ENCODE assay signal across 8 cellular contexts in the genomic region with DNA sequence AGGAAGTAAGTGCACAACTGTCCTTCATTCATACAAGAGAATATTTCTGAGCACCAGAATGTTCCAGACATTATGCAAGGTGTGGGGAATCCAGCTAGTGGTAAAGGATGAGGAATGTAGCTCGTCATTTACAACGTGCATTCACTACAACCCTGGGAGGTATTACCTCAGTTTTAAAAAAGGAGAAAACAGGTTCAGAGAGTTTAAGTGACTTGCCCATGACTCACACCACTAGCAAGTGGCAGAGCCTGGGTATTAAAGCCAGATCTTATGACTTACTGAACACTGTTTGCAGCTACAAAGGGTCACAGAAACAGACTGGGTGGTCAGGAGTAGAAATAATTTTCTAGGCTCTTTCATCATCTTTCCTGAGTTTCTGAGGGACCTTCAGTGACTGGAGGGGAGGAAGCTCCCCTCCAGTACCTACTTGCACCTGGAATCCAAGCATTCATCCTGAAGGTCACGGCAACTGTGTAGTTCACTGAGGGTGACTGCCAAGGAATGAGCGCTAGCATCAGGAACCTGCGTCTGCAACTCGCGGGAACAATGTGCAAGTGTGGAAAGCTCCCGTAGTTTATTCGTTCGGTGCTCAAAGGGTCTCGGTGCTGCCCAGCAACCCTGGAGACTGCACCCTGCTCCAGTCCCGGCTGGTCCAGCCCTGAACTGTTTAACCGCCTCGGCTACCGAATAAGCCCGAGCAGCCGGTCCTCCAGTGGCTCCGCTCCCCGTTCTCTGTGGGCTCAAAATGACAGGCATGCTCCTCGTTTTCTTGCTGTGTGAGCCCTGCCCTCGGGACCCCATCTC. TPM values are rescaled to one million over a fixed set of nuclear protein-coding genes. Genes with fewer than 3 reads are reported as not detected.
DNase-seq lines count a peak whose midpoint lies in the region; ATAC-seq and TF ChIP-seq lines count a peak whose summit lies in the region.

No MANE protein-coding gene starts in this region.

- DNase-seq in activated CD4-positive, alpha-beta memory T cell treated with anti-CD3 and anti-CD28 coated beads for 36 hours = peak; percentile 25
- no peak for DNase-seq in activated CD4-positive, alpha-beta memory T cell treated with anti-CD3 and anti-CD28 coated beads, Interleukin-2, amount 10 ng/mL, durations not matched to agents 7 days and 5 days
- DNase-seq in OCI-LY7 (ENCODE audit: low spot score) (peak; percentile 25), endothelial cell (ENCODE audit: low spot score) (no peak), UCSD-AML1 (lab: John Stamatoyannopoulos, UW; ENCODE audit: unreplicated experiment) (no peak)

- peaks cover 52% of the 10 kb centered on the region for H3K36me3 ChIP-seq in OCI-LY7 (ENCODE audit: insufficient read depth, low read length)
- H3K36me3 ChIP-seq in mucosa of stomach (ENCODE audit: control insufficient read depth, insufficient read depth, low read length) = no peaks in the 10 kb centered on the region

- TF ChIP-seq CTCF in OCI-LY7 (conservative IDR thresholded peaks at IDR 0.05; ENCODE audit: low read length) (no peak), endothelial cell (IDR thresholded peaks at IDR 0.05; ENCODE audit: unreplicated experiment) (no peak)

- peaks cover 27% of the 10 kb centered on the region for H3K36me3 Mint-ChIP-seq in activated CD4-positive, alpha-beta memory T cell treated with anti-CD3 and anti-CD28 coated beads for 36 hours
- peaks cover 36% of the 10 kb centered on the region for H3K36me3 Mint-ChIP-seq in activated CD4-positive, alpha-beta memory T cell treated with anti-CD3 and anti-CD28 coated beads, Interleukin-2, amount 10 ng/mL, durations not matched to agents 7 days and 5 days (ENCODE audit: low read depth)
- H3K36me3 Mint-ChIP-seq in endothelial cell (ENCODE audit: low read depth, unreplicated experiment) = peaks cover 23% of the 10 kb centered on the region

- CTCF ChIA-PET in activated CD4-positive, alpha-beta memory T cell treated with anti-CD3 and anti-CD28 coated beads for 36 hours (lab: Charles Lee) = interaction anchor here (1.1 to 2.8 kb wide), 4 partner anchors 11 to 55 kb away, joined by 3 to 31 read pairs (median 4); a partner anchor contains a TSS
- CTCF ChIA-PET in activated CD4-positive, alpha-beta memory T cell treated with anti-CD3 and anti-CD28 coated beads, Interleukin-2, amount 10 ng/mL, durations not matched to agents 7 days and 5 days (lab: Charles Lee) = interaction anchor here (0.6 to 2.5 kb wide), 9 partner anchors 11 to 259 kb away, joined by 3 to 9 read pairs (median 3); a partner anchor contains a TSS
- CTCF ChIA-PET in OCI-LY7 (lab: Charles Lee; ENCODE audit: unreplicated experiment) = no interaction called here

- no peak overlapping the region for H3K27ac Mint-ChIP-seq in activated CD4-positive, alpha-beta memory T cell treated with anti-CD3 and anti-CD28 coated beads for 36 hours
- H3K27ac Mint-ChIP-seq in activated CD4-positive, alpha-beta memory T cell treated with anti-CD3 and anti-CD28 coated beads, Interleukin-2, amount 10 ng/mL, durations not matched to agents 7 days and 5 days = no peak overlapping the region
- H3K27ac Mint-ChIP-seq in endothelial cell (ENCODE audit: unreplicated experiment) = peak overlapping the region; percentile 96

- H3K27ac ChIP-seq in OCI-LY7 (ENCODE audit: low read depth, low read length, poor library complexity, severe bottlenecking) = peak overlapping the region; percentile 81

- no peaks in the 10 kb centered on the region for H3K27me3 Mint-ChIP-seq in activated CD4-positive, alpha-beta memory T cell treated with anti-CD3 and anti-CD28 coated beads for 36 hours
- no peaks in the 10 kb centered on the region for H3K27me3 Mint-ChIP-seq in activated CD4-positive, alpha-beta memory T cell treated with anti-CD3 and anti-CD28 coated beads, Interleukin-2, amount 10 ng/mL, durations not matched to agents 7 days and 5 days
- no peaks in the 10 kb centered on the region for H3K27me3 Mint-ChIP-seq in endothelial cell (ENCODE audit: unreplicated experiment)

- peaks cover 32% of the 10 kb centered on the region for H3K4me1 ChIP-seq in OCI-LY7 (ENCODE audit: insufficient read depth, low read length, poor library complexity, severe bottlenecking)
- peaks cover 11% of the 10 kb centered on the region for H3K4me1 ChIP-seq in mucosa of stomach (ENCODE audit: control insufficient read depth, insufficient read depth, low read length)

- no peak overlapping the region for H3K4me3 Mint-ChIP-seq in activated CD4-positive, alpha-beta memory T cell treated with anti-CD3 and anti-CD28 coated beads for 36 hours
- no peak overlapping the region for H3K4me3 Mint-ChIP-seq in activated CD4-positive, alpha-beta memory T cell treated with anti-CD3 and anti-CD28 coated beads, Interleukin-2, amount 10 ng/mL, durations not matched to agents 7 days and 5 days
- no peak overlapping the region for H3K4me3 Mint-ChIP-seq in endothelial cell (ENCODE audit: unreplicated experiment)

- peak overlapping the region; percentile 96 for H3K4me3 ChIP-seq in OCI-LY7 (ENCODE audit: low read depth, low read length, poor library complexity, severe bottlenecking)
- H3K4me3 ChIP-seq in mucosa of stomach (ENCODE audit: low read length) = peak overlapping the region; percentile 85

- H3K79me2 ChIP-seq in OCI-LY7 (ENCODE audit: insufficient read depth, low read depth, low read length) = peaks cover 17% of the 10 kb centered on the region; the same call in 1 of the 2 replicates

- H3K27me3 ChIP-seq in mucosa of stomach (ENCODE audit: control insufficient read depth, insufficient read depth, low read length) = no peaks in the 10 kb centered on the region

- no peaks in the 10 kb centered on the region for H3K9me2 ChIP-seq in OCI-LY7 (ENCODE audit: insufficient read depth, low read length)

- H2AFZ ChIP-seq in OCI-LY7 (ENCODE audit: low read length) = peak overlapping the region; percentile 95; the same call in 1 of the 2 replicates

- peaks cover 35% of the 10 kb centered on the region for H3K4me1 Mint-ChIP-seq in activated CD4-positive, alpha-beta memory T cell treated with anti-CD3 and anti-CD28 coated beads for 36 hours (ENCODE audit: low read depth)
- H3K4me1 Mint-ChIP-seq in activated CD4-positive, alpha-beta memory T cell treated with anti-CD3 and anti-CD28 coated beads, Interleukin-2, amount 10 ng/mL, durations not matched to agents 7 days and 5 days = peaks cover 16% of the 10 kb centered on the region
- H3K4me1 Mint-ChIP-seq in endothelial cell (ENCODE audit: unreplicated experiment) = peaks cover 17% of the 10 kb centered on the region

- peak overlapping the region; percentile 99 for H3K4me2 ChIP-seq in OCI-LY7 (ENCODE audit: low read length)

- H4K20me1 ChIP-seq in OCI-LY7 (ENCODE audit: insufficient read depth, low read length) = no peaks in the 10 kb centered on the region

- ATAC-seq in HG02763 (IDR thresholded peaks at IDR 0.05; ENCODE audit: unreplicated experiment) (peak; percentile 15), GM21447 (IDR thresholded peaks at IDR 0.05; ENCODE audit: unreplicated experiment) (no peak)

- intact Hi-C loops in activated CD4-positive, alpha-beta memory T cell treated with anti-CD3 and anti-CD28 coated beads for 36 hours (cut with micrococcal nuclease) = loop anchor here (1.0 to 2.0 kb wide), 6 partner anchors 10 to 257 kb away; a partner anchor contains a TSS
- intact Hi-C loops in OCI-LY7 (cut with micrococcal nuclease; ENCODE audit: unreplicated experiment) = loop anchor here (2.0 to 5.0 kb wide), 3 partner anchors 46 to 221 kb away; a partner anchor contains a TSS

- BruUV-seq in OCI-LY7 (replicated peaks; lab: Mats Ljungman, UMichigan) = TSS peak; percentile 60

- H3K9me3 ChIP-seq in OCI-LY7 (ENCODE audit: low read length) (no peaks in the 10 kb centered on the region), mucosa of stomach (ENCODE audit: control insufficient read depth, low read length) (no peaks in the 10 kb centered on the region)

- peak overlapping the region; percentile 94 for H3K9ac ChIP-seq in mucosa of stomach (ENCODE audit: low read length)

- H3K9me3 Mint-ChIP-seq in activated CD4-positive, alpha-beta memory T cell treated with anti-CD3 and anti-CD28 coated beads for 36 hours = no peaks in the 10 kb centered on the region
- no peaks in the 10 kb centered on the region for H3K9me3 Mint-ChIP-seq in activated CD4-positive, alpha-beta memory T cell treated with anti-CD3 and anti-CD28 coated beads, Interleukin-2, amount 10 ng/mL, durations not matched to agents 7 days and 5 days
- H3K9me3 Mint-ChIP-seq in endothelial cell (ENCODE audit: unreplicated experiment) = no peaks in the 10 kb centered on the region

- POLR2A ChIA-PET in activated CD4-positive, alpha-beta memory T cell treated with anti-CD3 and anti-CD28 coated beads for 36 hours (lab: Charles Lee) = interaction anchor here (0.5 to 4.1 kb wide), 11 partner anchors 10 to 219 kb away, joined by 3 to 38 read pairs (median 4); a partner anchor contains a TSS
- POLR2A ChIA-PET in activated CD4-positive, alpha-beta memory T cell treated with anti-CD3 and anti-CD28 coated beads, Interleukin-2, amount 10 ng/mL, durations not matched to agents 7 days and 5 days (lab: Charles Lee) = interaction anchor here (0.5 to 3.6 kb wide), 16 partner anchors 11 to 257 kb away, joined by 3 to 37 read pairs (median 8); a partner anchor contains a TSS
- POLR2A ChIA-PET in OCI-LY7 (lab: Charles Lee) = interaction anchor here (0.6 to 1.7 kb wide), 7 partner anchors 14 to 519 kb away, joined by 3 to 5 read pairs (median 4); a partner anchor contains a TSS

RNA-seq across cellular contexts. Expression of a gene that starts 0.6 kb away (rescaled TPM):
- total RNA-seq in activated CD4-positive, alpha-beta memory T cell treated with anti-CD3 and anti-CD28 coated beads for 36 hours = under 1 TPM; 0.34 to 0.36 TPM
- total RNA-seq in activated CD4-positive, alpha-beta memory T cell treated with anti-CD3 and anti-CD28 coated beads, Interleukin-2, amount 10 ng/mL, durations not matched to agents 7 days and 5 days = under 1 TPM; 0.78 to 0.90 TPM
- 5.1 and 9.2 TPM in 2 replicates for total RNA-seq in OCI-LY7 (2014; rRNA removed; shearing (Covaris generic))
- 4.7 and 7.7 TPM in 2 replicates for total RNA-seq in OCI-LY7 (2022)
- total RNA-seq in endothelial cell (ENCODE audit: unreplicated experiment) = 4.7 TPM

RNA-seq across cellular contexts. Expression of a gene that starts 0.7 kb away (rescaled TPM):
- 10 to 100 TPM; 54.4 to 56.8 TPM for total RNA-seq in activated CD4-positive, alpha-beta memory T cell treated with anti-CD3 and anti-CD28 coated beads for 36 hours
- 10 to 100 TPM; 45.0 to 45.8 TPM for total RNA-seq in activated CD4-positive, alpha-beta memory T cell treated with anti-CD3 and anti-CD28 coated beads, Interleukin-2, amount 10 ng/mL, durations not matched to agents 7 days and 5 days
- total RNA-seq in OCI-LY7 (2014; rRNA removed; shearing (Covaris generic)) = 29.5 and 31.1 TPM in 2 replicates
- 36.6 and 42.2 TPM in 2 replicates for total RNA-seq in OCI-LY7 (2022)
- 39.7 TPM for total RNA-seq in endothelial cell (ENCODE audit: unreplicated experiment)

RNA-seq across cellular contexts. Expression of a gene that starts 35.2 kb away (rescaled TPM):
- total RNA-seq in activated CD4-positive, alpha-beta memory T cell treated with anti-CD3 and anti-CD28 coated beads for 36 hours = 10 to 100 TPM; 30.1 to 30.3 TPM
- 10 to 100 TPM; 36.5 to 37.2 TPM for total RNA-seq in activated CD4-positive, alpha-beta memory T cell treated with anti-CD3 and anti-CD28 coated beads, Interleukin-2, amount 10 ng/mL, durations not matched to agents 7 days and 5 days
- total RNA-seq in OCI-LY7 (2014; rRNA removed; shearing (Covaris generic)) = 32.3 and 33.6 TPM in 2 replicates
- total RNA-seq in OCI-LY7 (2022) (33.0 and 35.8 TPM in 2 replicates), endothelial cell (ENCODE audit: unreplicated experiment) (39.1 TPM)

RNA-seq across cellular contexts. Expression of a gene that starts 35.5 kb away (rescaled TPM):
- 10 to 100 TPM; 26.5 TPM for total RNA-seq in activated CD4-positive, alpha-beta memory T cell treated with anti-CD3 and anti-CD28 coated beads for 36 hours
- total RNA-seq in activated CD4-positive, alpha-beta memory T cell treated with anti-CD3 and anti-CD28 coated beads, Interleukin-2, amount 10 ng/mL, durations not matched to agents 7 days and 5 days = 10 to 100 TPM; 27.3 to 27.9 TPM
- 26.2 and 36.7 TPM in 2 replicates for total RNA-seq in OCI-LY7 (2014; rRNA removed; shearing (Covaris generic))
- 26.7 and 27.9 TPM in 2 replicates for total RNA-seq in OCI-LY7 (2022)
- 19.8 TPM for total RNA-seq in endothelial cell (ENCODE audit: unreplicated experiment)

RNA-seq across cellular contexts. Expression of a gene that starts 45.3 kb away (rescaled TPM):
- 10 to 100 TPM; 27.4 to 30.0 TPM for total RNA-seq in activated CD4-positive, alpha-beta memory T cell treated with anti-CD3 and anti-CD28 coated beads for 36 hours
- total RNA-seq in activated CD4-positive, alpha-beta memory T cell treated with anti-CD3 and anti-CD28 coated beads, Interleukin-2, amount 10 ng/mL, durations not matched to agents 7 days and 5 days = 10 to 100 TPM; 31.4 to 34.0 TPM
- total RNA-seq in OCI-LY7 (2014; rRNA removed; shearing (Covaris generic)) = 40.7 and 54.0 TPM in 2 replicates
- 51.1 and 57.8 TPM in 2 replicates for total RNA-seq in OCI-LY7 (2022)
- total RNA-seq in endothelial cell (ENCODE audit: unreplicated experiment) = 30.1 TPM

Comparison
In these comparisons a context has a peak if more than half of its experiments do, and no peak if none do; other contexts are left out.
1. DNase-seq: peak in activated CD4-positive, alpha-beta memory T cell treated with anti-CD3 and anti-CD28 coated beads for 36 hours (single experiment) and OCI-LY7 (single experiment); none in activated CD4-positive, alpha-beta memory T cell treated with anti-CD3 and anti-CD28 coated beads, Interleukin-2, amount 10 ng/mL, durations not matched to agents 7 days and 5 days (single experiment), endothelial cell (single experiment) and UCSD-AML1 (single experiment).